In genomic region chr18:78352905-78353304, GRCh38 we compare ENCODE assay signal across 1 cellular context.
TF ChIP-seq lines count a peak whose summit lies in the region.

No MANE protein-coding gene starts in this region.

TF ChIP-seq in WTC11, 78 proteins besides CTCF, POLR2A, EP300 and RAD21 (continued from another document):
- TF ChIP-seq, protein P1, sequence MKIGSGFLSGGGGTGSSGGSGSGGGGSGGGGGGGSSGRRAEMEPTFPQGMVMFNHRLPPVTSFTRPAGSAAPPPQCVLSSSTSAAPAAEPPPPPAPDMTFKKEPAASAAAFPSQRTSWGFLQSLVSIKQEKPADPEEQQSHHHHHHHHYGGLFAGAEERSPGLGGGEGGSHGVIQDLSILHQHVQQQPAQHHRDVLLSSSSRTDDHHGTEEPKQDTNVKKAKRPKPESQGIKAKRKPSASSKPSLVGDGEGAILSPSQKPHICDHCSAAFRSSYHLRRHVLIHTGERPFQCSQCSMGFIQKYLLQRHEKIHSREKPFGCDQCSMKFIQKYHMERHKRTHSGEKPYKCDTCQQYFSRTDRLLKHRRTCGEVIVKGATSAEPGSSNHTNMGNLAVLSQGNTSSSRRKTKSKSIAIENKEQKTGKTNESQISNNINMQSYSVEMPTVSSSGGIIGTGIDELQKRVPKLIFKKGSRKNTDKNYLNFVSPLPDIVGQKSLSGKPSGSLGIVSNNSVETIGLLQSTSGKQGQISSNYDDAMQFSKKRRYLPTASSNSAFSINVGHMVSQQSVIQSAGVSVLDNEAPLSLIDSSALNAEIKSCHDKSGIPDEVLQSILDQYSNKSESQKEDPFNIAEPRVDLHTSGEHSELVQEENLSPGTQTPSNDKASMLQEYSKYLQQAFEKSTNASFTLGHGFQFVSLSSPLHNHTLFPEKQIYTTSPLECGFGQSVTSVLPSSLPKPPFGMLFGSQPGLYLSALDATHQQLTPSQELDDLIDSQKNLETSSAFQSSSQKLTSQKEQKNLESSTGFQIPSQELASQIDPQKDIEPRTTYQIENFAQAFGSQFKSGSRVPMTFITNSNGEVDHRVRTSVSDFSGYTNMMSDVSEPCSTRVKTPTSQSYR (CRISPR knock-in tag; IDR thresholded peaks at IDR 0.05), result no peak
- TF ChIP-seq ZNF121 (CRISPR knock-in tag; IDR thresholded peaks at IDR 0.05), result no peak
- no peak for TF ChIP-seq CREB1 (CRISPR knock-in tag; IDR thresholded peaks at IDR 0.05)
